16 cellular contexts compared by ENCODE assay signal in the genomic region with DNA sequence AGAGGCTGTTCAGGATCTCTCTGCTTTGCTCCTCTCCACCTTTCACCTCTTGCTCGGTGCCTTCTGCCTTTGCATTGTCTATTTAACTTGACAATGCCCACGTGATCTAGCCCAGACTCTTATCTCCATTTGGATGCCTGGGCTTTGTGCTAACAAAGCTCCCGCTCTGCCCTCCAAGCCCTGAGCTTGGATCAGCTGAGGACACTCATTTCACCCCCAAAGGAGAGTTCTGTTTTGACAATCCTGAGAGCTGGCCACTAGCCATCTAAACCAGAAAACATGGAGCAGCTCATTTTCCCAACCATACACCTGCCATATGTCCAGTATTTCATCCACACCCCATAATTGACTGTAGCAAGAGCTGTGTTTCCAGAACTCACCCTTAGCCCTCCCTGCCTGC. TPM values are rescaled to one million over a fixed set of nuclear protein-coding genes. Genes with fewer than 3 reads are reported as not detected.
"Had no signal": no experiment of that assay in that cellular context is flagged by ENCODE, and none has a peak within 500 bp of the region (broad histone marks: within the 10 kb centered on the region; RNA-seq: fewer than 3 reads in every experiment).

No MANE protein-coding gene starts in this region.

- H3K27ac ChIP-seq: esophagus muscularis mucosa, pancreas, sigmoid colon, stomach, testis, upper lobe of right lung, VCaP had no signal

- H3K4me3 ChIP-seq: esophagus muscularis mucosa, pancreas, sigmoid colon, stomach, testis, upper lobe of right lung had no signal

- H3K27ac Mint-ChIP-seq: activated CD8-positive, alpha-beta memory T cell treated with anti-CD3 and anti-CD28 coated beads, Interleukin-2, amount 10 ng/mL, durations not matched to agents 7 days and 5 days; activated naive CD4-positive, alpha-beta T cell treated with anti-CD3 and anti-CD28 coated beads, Interleukin-2, amount 10 ng/mL, durations not matched to agents 7 days and 5 days; activated T-helper 2 cell treated with anti-CD3 and anti-CD28 coated beads, Interferon-gamma antibody, Interleukin-2, Interleukin-4, amounts not matched to agents 10 μg/mL and 5 μg/mL and 100 μg/mL, durations not matched to agents 14 hours and 24 hours and 36 hours; immature natural killer cell; nephron progenitor cell had no signal

- H3K36me3 ChIP-seq: esophagus muscularis mucosa, pancreas, sigmoid colon, stomach, upper lobe of right lung had no signal

- H3K9me3 Mint-ChIP-seq: activated naive CD4-positive, alpha-beta T cell treated with anti-CD3 and anti-CD28 coated beads, Interleukin-2, amount 10 ng/mL, durations not matched to agents 7 days and 5 days; activated T-helper 2 cell treated with anti-CD3 and anti-CD28 coated beads, Interferon-gamma antibody, Interleukin-2, Interleukin-4, amounts not matched to agents 10 μg/mL and 5 μg/mL and 100 μg/mL, durations not matched to agents 14 hours and 24 hours and 36 hours; immature natural killer cell; nephron progenitor cell had no signal

- H3K4me1 ChIP-seq: esophagus muscularis mucosa, pancreas, stomach, testis, upper lobe of right lung had no signal

- H3K4me1 Mint-ChIP-seq: activated CD8-positive, alpha-beta memory T cell treated with anti-CD3 and anti-CD28 coated beads, Interleukin-2, amount 10 ng/mL, durations not matched to agents 7 days and 5 days; activated naive CD4-positive, alpha-beta T cell treated with anti-CD3 and anti-CD28 coated beads, Interleukin-2, amount 10 ng/mL, durations not matched to agents 7 days and 5 days; immature natural killer cell had no signal

- ATAC-seq: activated CD8-positive, alpha-beta memory T cell treated with anti-CD3 and anti-CD28 coated beads, Interleukin-2, amount 10 ng/mL, durations not matched to agents 7 days and 5 days; pancreas; upper lobe of right lung had no signal

- H3K36me3 Mint-ChIP-seq: activated CD8-positive, alpha-beta memory T cell treated with anti-CD3 and anti-CD28 coated beads, Interleukin-2, amount 10 ng/mL, durations not matched to agents 7 days and 5 days; activated naive CD4-positive, alpha-beta T cell treated with anti-CD3 and anti-CD28 coated beads, Interleukin-2, amount 10 ng/mL, durations not matched to agents 7 days and 5 days; immature natural killer cell had no signal

- H3K4me3 Mint-ChIP-seq: activated CD8-positive, alpha-beta memory T cell treated with anti-CD3 and anti-CD28 coated beads, Interleukin-2, amount 10 ng/mL, durations not matched to agents 7 days and 5 days; activated naive CD4-positive, alpha-beta T cell treated with anti-CD3 and anti-CD28 coated beads, Interleukin-2, amount 10 ng/mL, durations not matched to agents 7 days and 5 days; immature natural killer cell; nephron progenitor cell had no signal

- H3K9me3 ChIP-seq: esophagus muscularis mucosa, pancreas, sigmoid colon, stomach, testis, upper lobe of right lung had no signal

- DNase-seq: activated CD4-positive, alpha-beta T cell treated with anti-CD3 and anti-CD28 coated beads, Interleukin-2, amount 50 U/mL, for 48 hours; activated CD8-positive, alpha-beta memory T cell treated with anti-CD3 and anti-CD28 coated beads, Interleukin-2, amount 10 ng/mL, durations not matched to agents 7 days and 5 days; activated naive CD4-positive, alpha-beta T cell treated with anti-CD3 and anti-CD28 coated beads, Interleukin-2, amount 10 ng/mL, durations not matched to agents 7 days and 5 days; activated T-cell treated with anti-CD3 and anti-CD28 coated beads, Interleukin-2, amount 50 U/mL, for 1 hour; immature natural killer cell; nephron progenitor cell; pancreas; sigmoid colon; stimulated activated CD4-positive, alpha-beta T cell treated with anti-CD3 and anti-CD28 coated beads, Interleukin-12 subunit alpha, Interleukin-12 subunit beta, amount 100 ng/mL, for 4 hours; stimulated activated CD4-positive, alpha-beta T cell treated with anti-CD3 and anti-CD28 coated beads, Interleukin-2, amount 100 ng/mL, for 24 hours; stomach; testis; upper lobe of right lung had no signal

- H3K27me3 ChIP-seq: esophagus muscularis mucosa, pancreas, sigmoid colon, stomach, testis, upper lobe of right lung had no signal

RNA-seq across cellular contexts. Expression of a gene that starts 12.8 kb away (rescaled TPM):
- total RNA-seq: activated CD8-positive, alpha-beta memory T cell treated with anti-CD3 and anti-CD28 coated beads, Interleukin-2, amount 10 ng/mL, durations not matched to agents 7 days and 5 days had no signal
